In the genomic region with DNA sequence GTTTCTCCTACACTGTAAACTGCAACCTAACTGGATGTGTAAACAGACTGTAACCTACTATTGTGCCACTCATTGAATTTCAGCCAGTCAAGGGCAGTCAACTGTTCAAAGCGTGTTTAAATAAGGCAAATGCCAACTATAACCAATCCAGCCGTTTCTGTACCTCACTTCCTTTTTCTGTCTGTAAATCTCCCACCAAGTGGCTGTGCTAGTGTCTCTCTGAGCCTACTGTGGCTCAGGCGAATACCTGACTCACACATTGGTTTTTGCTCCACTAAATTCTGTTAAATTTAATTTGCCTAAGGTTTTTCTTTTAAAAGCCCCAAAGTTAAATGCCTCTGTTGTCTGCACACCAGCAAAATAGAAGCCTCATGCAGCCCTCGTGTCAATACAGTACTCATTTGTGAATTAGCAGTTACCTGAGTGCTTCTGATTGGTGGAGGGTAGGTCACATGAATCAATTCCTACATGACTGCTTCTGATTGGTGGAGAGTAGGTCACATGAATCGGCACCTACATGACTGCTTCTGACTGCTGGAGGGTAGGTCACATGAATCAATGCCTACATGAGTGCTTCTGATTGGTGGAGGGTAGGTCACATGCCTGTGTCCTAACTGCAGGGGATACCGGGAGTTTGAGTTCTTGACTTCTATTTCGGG, we compare ENCODE assay signal across 13 cellular contexts. TPM values are rescaled to one million over a fixed set of nuclear protein-coding genes. Genes with fewer than 3 reads are reported as not detected.
A peak's percentile ranks its signal among the peaks of the same experiment; 100 is the strongest.
DNase-seq lines count a peak whose midpoint lies in the region; ATAC-seq lines count a peak whose summit lies in the region.
"Had no signal": no experiment of that assay in that cellular context is flagged by ENCODE, and none has a peak within 500 bp of the region (broad histone marks: within the 10 kb centered on the region; RNA-seq: fewer than 3 reads in every experiment).

No MANE protein-coding gene starts in this region.

- peaks cover 5% of the 10 kb centered on the region for H3K9me3 Mint-ChIP-seq in activated naive CD4-positive, alpha-beta T cell treated with anti-CD3 and anti-CD28 coated beads for 36 hours
- H3K9me3 Mint-ChIP-seq in activated naive CD8-positive, alpha-beta T cell treated with anti-CD3 and anti-CD28 coated beads for 36 hours: peaks cover 22% of the 10 kb centered on the region
- H3K9me3 Mint-ChIP-seq in stimulated activated naive CD8-positive, alpha-beta T cell treated with anti-CD3 and anti-CD28 coated beads, Interleukin-15, Interleukin-2, amounts not matched to agents 100 ng/mL and 50 ng/mL, for 24 hours: peaks cover 12% of the 10 kb centered on the region
- H3K9me3 Mint-ChIP-seq: type B pancreatic cell had no signal

- peaks cover 7% of the 10 kb centered on the region for H3K36me3 Mint-ChIP-seq in activated naive CD4-positive, alpha-beta T cell treated with anti-CD3 and anti-CD28 coated beads for 36 hours (ENCODE audit: low read depth)
- peaks cover 26% of the 10 kb centered on the region for H3K36me3 Mint-ChIP-seq in activated naive CD8-positive, alpha-beta T cell treated with anti-CD3 and anti-CD28 coated beads for 36 hours
- peaks cover 5% of the 10 kb centered on the region for H3K36me3 Mint-ChIP-seq in stimulated activated naive CD8-positive, alpha-beta T cell treated with anti-CD3 and anti-CD28 coated beads, Interleukin-15, Interleukin-2, amounts not matched to agents 100 ng/mL and 50 ng/mL, for 24 hours (ENCODE audit: low read depth)
- H3K36me3 Mint-ChIP-seq: type B pancreatic cell had no signal

- intact Hi-C loops in activated naive CD4-positive, alpha-beta T cell treated with anti-CD3 and anti-CD28 coated beads for 36 hours (cut with micrococcal nuclease): no loop called here

- H3K27ac Mint-ChIP-seq in activated naive CD4-positive, alpha-beta T cell treated with anti-CD3 and anti-CD28 coated beads for 36 hours: peak overlapping the region; percentile 98
- peak overlapping the region; percentile 98 for H3K27ac Mint-ChIP-seq in activated naive CD8-positive, alpha-beta T cell treated with anti-CD3 and anti-CD28 coated beads for 36 hours
- H3K27ac Mint-ChIP-seq in stimulated activated naive CD8-positive, alpha-beta T cell treated with anti-CD3 and anti-CD28 coated beads, Interleukin-15, Interleukin-2, amounts not matched to agents 100 ng/mL and 50 ng/mL, for 24 hours: peak overlapping the region; percentile 94
- H3K27ac Mint-ChIP-seq: type B pancreatic cell had no signal

- H3K4me3 Mint-ChIP-seq in activated naive CD4-positive, alpha-beta T cell treated with anti-CD3 and anti-CD28 coated beads for 36 hours: peak overlapping the region; percentile 44
- H3K4me3 Mint-ChIP-seq in activated naive CD8-positive, alpha-beta T cell treated with anti-CD3 and anti-CD28 coated beads for 36 hours: peak overlapping the region; percentile 38
- peak overlapping the region; percentile 42 for H3K4me3 Mint-ChIP-seq in stimulated activated naive CD8-positive, alpha-beta T cell treated with anti-CD3 and anti-CD28 coated beads, Interleukin-15, Interleukin-2, amounts not matched to agents 100 ng/mL and 50 ng/mL, for 24 hours
- H3K4me3 Mint-ChIP-seq: neural crest cell, type B pancreatic cell had no signal

- no peaks in the 10 kb centered on the region for H3K27me3 Mint-ChIP-seq in activated naive CD4-positive, alpha-beta T cell treated with anti-CD3 and anti-CD28 coated beads for 36 hours (ENCODE audit: low read depth)
- no peaks in the 10 kb centered on the region for H3K27me3 Mint-ChIP-seq in activated naive CD8-positive, alpha-beta T cell treated with anti-CD3 and anti-CD28 coated beads for 36 hours
- H3K27me3 Mint-ChIP-seq in stimulated activated naive CD8-positive, alpha-beta T cell treated with anti-CD3 and anti-CD28 coated beads, Interleukin-15, Interleukin-2, amounts not matched to agents 100 ng/mL and 50 ng/mL, for 24 hours: no peaks in the 10 kb centered on the region
- H3K27me3 Mint-ChIP-seq: type B pancreatic cell had no signal

- ATAC-seq in HG02973 (IDR thresholded peaks at IDR 0.05; ENCODE audit: unreplicated experiment) (no peak), HG02588 (IDR thresholded peaks at IDR 0.05; ENCODE audit: unreplicated experiment) (no peak)

- peak; percentile 76 for DNase-seq in activated naive CD4-positive, alpha-beta T cell treated with anti-CD3 and anti-CD28 coated beads for 36 hours
- DNase-seq in activated naive CD4-positive, alpha-beta T cell treated with Interleukin-2 at 50 U/mL for 16 hours: no peak
- DNase-seq in NCI-H524 (lab: John Stamatoyannopoulos, UW) (peak; percentile 90 to 97), NCI-H1048 (lab: John Stamatoyannopoulos, UW) (no peak)
- peak; percentile 55 for DNase-seq in activated naive CD8-positive, alpha-beta T cell treated with anti-CD3 and anti-CD28 coated beads for 36 hours
- DNase-seq: effector CD8-positive, alpha-beta T cell; EL; T-helper 9 cell had no signal

- H3K4me1 Mint-ChIP-seq in activated naive CD4-positive, alpha-beta T cell treated with anti-CD3 and anti-CD28 coated beads for 36 hours (ENCODE audit: low read depth): peaks cover 74% of the 10 kb centered on the region
- peaks cover 75% of the 10 kb centered on the region for H3K4me1 Mint-ChIP-seq in activated naive CD8-positive, alpha-beta T cell treated with anti-CD3 and anti-CD28 coated beads for 36 hours
- H3K4me1 Mint-ChIP-seq in stimulated activated naive CD8-positive, alpha-beta T cell treated with anti-CD3 and anti-CD28 coated beads, Interleukin-15, Interleukin-2, amounts not matched to agents 100 ng/mL and 50 ng/mL, for 24 hours (ENCODE audit: low read depth): peaks cover 77% of the 10 kb centered on the region
- H3K4me1 Mint-ChIP-seq: neural crest cell had no signal

- CTCF ChIA-PET in activated naive CD4-positive, alpha-beta T cell treated with anti-CD3 and anti-CD28 coated beads for 36 hours (lab: Charles Lee): interaction anchor here (1.3 to 4.2 kb wide), 3 partner anchors 18 to 35 kb away, joined by 3 to 25 read pairs (median 25); no protein-coding TSS in a partner anchor

RNA-seq across cellular contexts. Expression of a gene that starts 31.1 kb away (rescaled TPM):
- total RNA-seq in activated naive CD4-positive, alpha-beta T cell treated with anti-CD3 and anti-CD28 coated beads for 36 hours: 100 to 1,000 TPM; 150 to 156 TPM
- total RNA-seq in activated naive CD8-positive, alpha-beta T cell treated with anti-CD3 and anti-CD28 coated beads for 36 hours: 100 to 1,000 TPM; 260 to 274 TPM

RNA-seq across cellular contexts. Expression of a gene that starts 51.2 kb away (rescaled TPM):
- 100 to 1,000 TPM; 102 to 112 TPM for total RNA-seq in activated naive CD4-positive, alpha-beta T cell treated with anti-CD3 and anti-CD28 coated beads for 36 hours
- total RNA-seq in activated naive CD8-positive, alpha-beta T cell treated with anti-CD3 and anti-CD28 coated beads for 36 hours: 100 to 1,000 TPM; 107 to 118 TPM

Comparison
In these comparisons a context has a peak if more than half of its experiments do, and no peak if none do; other contexts are left out.
1. DNase-seq: peak in activated naive CD4-positive, alpha-beta T cell treated with anti-CD3 and anti-CD28 coated beads for 36 hours (single experiment), NCI-H524 (2 of 2) and activated naive CD8-positive, alpha-beta T cell treated with anti-CD3 and anti-CD28 coated beads for 36 hours (single experiment); none in activated naive CD4-positive, alpha-beta T cell treated with Interleukin-2 at 50 U/mL for 16 hours (single experiment) and NCI-H1048 (single experiment).
2. Peak in every context shown above with its lines, with median percentiles within 50 percentile points of each other: H3K27ac Mint-ChIP-seq and H3K4me3 Mint-ChIP-seq.